Comparison of ENCODE assay signal across 2 cellular contexts in the genomic region with DNA sequence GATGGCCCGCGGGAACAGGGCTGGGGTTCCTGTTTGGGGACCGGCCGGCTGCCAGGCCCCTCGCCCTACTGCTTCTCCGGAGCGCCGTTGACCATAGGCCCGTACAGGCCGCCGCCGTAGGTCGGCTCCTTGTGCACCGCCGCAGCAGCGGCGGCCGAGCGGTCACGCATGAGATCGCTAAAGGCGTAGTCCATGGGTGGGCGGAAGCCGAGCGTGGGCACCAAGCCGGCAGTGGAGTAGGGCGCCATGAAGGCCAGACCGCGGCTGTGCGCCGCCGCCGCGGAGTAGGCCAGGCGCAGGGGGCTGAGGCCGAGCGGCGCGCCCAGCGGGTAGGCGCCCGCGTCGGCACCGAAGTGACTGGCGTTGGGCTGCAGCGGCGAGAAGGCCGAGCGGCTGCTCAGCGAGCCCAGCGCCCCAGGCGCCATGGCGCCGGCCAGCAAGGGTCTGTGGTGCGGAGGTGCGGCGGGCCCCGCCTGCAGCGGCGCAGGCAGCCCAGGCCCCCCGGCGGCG.
TF ChIP-seq lines count a peak whose summit lies in the region.

No MANE protein-coding gene starts in this region.

TF ChIP-seq in IMR-90, 13 proteins besides CTCF, POLR2A, EP300 and RAD21:
- no peak for TF ChIP-seq RCOR1 (IDR thresholded peaks at IDR 0.05; ENCODE audit: insufficient replicate concordance, low read length)
- no peak for TF ChIP-seq ELK1 (IDR thresholded peaks at IDR 0.05; ENCODE audit: borderline replicate concordance, low read depth, low read length)
- TF ChIP-seq RFX5 (IDR thresholded peaks at IDR 0.05; ENCODE audit: low read depth, low read length): no peak
- no peak for TF ChIP-seq MAZ (IDR thresholded peaks at IDR 0.05; ENCODE audit: borderline replicate concordance, low read depth, low read length)
- TF ChIP-seq CEBPB (IDR thresholded peaks at IDR 0.05; ENCODE audit: low read depth, low read length): no peak
- no peak for TF ChIP-seq NFE2L2 (IDR thresholded peaks at IDR 0.05; ENCODE audit: low read depth, low read length)
- TF ChIP-seq CHD1 (IDR thresholded peaks at IDR 0.05; ENCODE audit: low read depth, low read length): no peak
- no peak for TF ChIP-seq MXI1 (IDR thresholded peaks at IDR 0.05; ENCODE audit: borderline replicate concordance, low read depth, low read length)
- TF ChIP-seq USF2 (IDR thresholded peaks at IDR 0.05; ENCODE audit: low read depth, low read length): no peak
- TF ChIP-seq MAFK (IDR thresholded peaks at IDR 0.05; ENCODE audit: low read depth, low read length): no peak
- no peak for TF ChIP-seq SMC3 (IDR thresholded peaks at IDR 0.05; ENCODE audit: low read depth, low read length)
- TF ChIP-seq BHLHE40 (IDR thresholded peaks at IDR 0.05; ENCODE audit: low read depth, low read length): no peak
- TF ChIP-seq FOS (IDR thresholded peaks at IDR 0.05; ENCODE audit: low read depth, low read length): no peak
TF ChIP-seq in IMR-90: peak in this region for 0.

TF ChIP-seq in HepG2, 621 proteins besides CTCF, POLR2A, EP300 and RAD21:
- TF ChIP-seq ZNF367 (CRISPR knock-in tag; IDR thresholded peaks at IDR 0.05; ENCODE audit: borderline replicate concordance): no peak
- peak; percentile 35; the same call in 1 of the 2 replicates for TF ChIP-seq ZNF687 (CRISPR knock-in tag; IDR thresholded peaks at IDR 0.05)
- no peak for TF ChIP-seq ZNF230 (CRISPR knock-in tag; IDR thresholded peaks at IDR 0.05)
- peak; percentile 57 for TF ChIP-seq ZFX (CRISPR knock-in tag; IDR thresholded peaks at IDR 0.05; ENCODE audit: low read depth)
- TF ChIP-seq ZNF768 (CRISPR knock-in tag; IDR thresholded peaks at IDR 0.05): peak; percentile 33; the same call in 1 of the 2 replicates
- TF ChIP-seq ISX (CRISPR knock-in tag; conservative IDR thresholded peaks at IDR 0.05): no peak
- TF ChIP-seq ZBTB33 (CRISPR knock-in tag; IDR thresholded peaks at IDR 0.05): peak; percentile 35
- TF ChIP-seq HOXA3 (CRISPR knock-in tag; IDR thresholded peaks at IDR 0.05): peak; percentile 23; the same call in 1 of the 2 replicates
- peak; percentile 5; the same call in 1 of the 2 replicates for TF ChIP-seq PHF8 (CRISPR knock-in tag; IDR thresholded peaks at IDR 0.05)
- TF ChIP-seq MXD4 (CRISPR knock-in tag; IDR thresholded peaks at IDR 0.05): no peak
- TF ChIP-seq RBAK (CRISPR knock-in tag; IDR thresholded peaks at IDR 0.05): no peak
- TF ChIP-seq ZFY (CRISPR knock-in tag; IDR thresholded peaks at IDR 0.05): peak; percentile 56
- TF ChIP-seq YY1 (IDR thresholded peaks at IDR 0.05; ENCODE audit: insufficient read depth, insufficient replicate concordance, low read depth, low read length): peak; percentile 18
- no peak for TF ChIP-seq HNRNPK (IDR thresholded peaks at IDR 0.05; ENCODE audit: low read depth, low read length, poor library complexity, severe bottlenecking)
- TF ChIP-seq, protein P1, sequence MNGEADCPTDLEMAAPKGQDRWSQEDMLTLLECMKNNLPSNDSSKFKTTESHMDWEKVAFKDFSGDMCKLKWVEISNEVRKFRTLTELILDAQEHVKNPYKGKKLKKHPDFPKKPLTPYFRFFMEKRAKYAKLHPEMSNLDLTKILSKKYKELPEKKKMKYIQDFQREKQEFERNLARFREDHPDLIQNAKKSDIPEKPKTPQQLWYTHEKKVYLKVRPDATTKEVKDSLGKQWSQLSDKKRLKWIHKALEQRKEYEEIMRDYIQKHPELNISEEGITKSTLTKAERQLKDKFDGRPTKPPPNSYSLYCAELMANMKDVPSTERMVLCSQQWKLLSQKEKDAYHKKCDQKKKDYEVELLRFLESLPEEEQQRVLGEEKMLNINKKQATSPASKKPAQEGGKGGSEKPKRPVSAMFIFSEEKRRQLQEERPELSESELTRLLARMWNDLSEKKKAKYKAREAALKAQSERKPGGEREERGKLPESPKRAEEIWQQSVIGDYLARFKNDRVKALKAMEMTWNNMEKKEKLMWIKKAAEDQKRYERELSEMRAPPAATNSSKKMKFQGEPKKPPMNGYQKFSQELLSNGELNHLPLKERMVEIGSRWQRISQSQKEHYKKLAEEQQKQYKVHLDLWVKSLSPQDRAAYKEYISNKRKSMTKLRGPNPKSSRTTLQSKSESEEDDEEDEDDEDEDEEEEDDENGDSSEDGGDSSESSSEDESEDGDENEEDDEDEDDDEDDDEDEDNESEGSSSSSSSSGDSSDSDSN (CRISPR knock-in tag; IDR thresholded peaks at IDR 0.05): peak; percentile 42; the same call in 1 of the 2 replicates
- TF ChIP-seq HNRNPLL (IDR thresholded peaks at IDR 0.05; ENCODE audit: low read depth, low read length, poor library complexity, severe bottlenecking): peak; percentile 16
